27 cellular contexts compared by ENCODE assay signal in genomic region chr6:53424976-53425718, GRCh38.
DNase-seq lines count a peak whose midpoint lies in the region; ATAC-seq, FAIRE-seq and TF ChIP-seq lines count a peak whose summit lies in the region.
"Had no signal": no experiment of that assay in that cellular context is flagged by ENCODE, and none has a peak within 500 bp of the region (broad histone marks: within the 10 kb centered on the region; RNA-seq: fewer than 3 reads in every experiment).

No MANE protein-coding gene starts in this region.

- DNase-seq in HepG2 (ENCODE audit: low spot score) (no peak), bronchial epithelial cell (ENCODE audit: low read depth) (no peak), right lobe of liver (peak in 2 of 3 donors; percentile 70 to 73), trophoblast cell (peak; percentile 68 to 85), anterior cingulate cortex (lab: John Stamatoyannopoulos, UW) (no peak)
- DNase-seq: BE2C; C1 segment of cervical spinal cord; CD4-positive, alpha-beta memory T cell; CD4-positive, CD25-positive, alpha-beta regulatory T cell; CD8-positive, alpha-beta memory T cell; COR-L47; DMS 273 treated with DMSO at 0.1 percent for 48 hours; DMS153; DMS53; DMS79; DND-41; EL; GDM1 had no signal

- H3K4me3 ChIP-seq in liver (ENCODE audit: low read depth in 1 of 3, low read length in 3 of 3) (no peak overlapping the region), HepG2 (replicated peaks in 1 of 3; ENCODE audit: insufficient read depth in 1 of 3, low read depth in 2 of 3, low read length in 3 of 3) (no peak overlapping the region), bronchial epithelial cell (ENCODE audit: low read depth, low read length) (no peak overlapping the region), right lobe of liver (no peak overlapping the region), trophoblast cell (ENCODE audit: low read depth, low read length) (no peak overlapping the region)
- H3K4me3 ChIP-seq: A549, BLaER1, GM12878 had no signal

- H3K4me1 ChIP-seq in liver (ENCODE audit: control insufficient read depth in 4 of 4, insufficient read depth in 4 of 4, low read length in 3 of 4), result peaks cover 0 to 13% (median 0%) of the 10 kb centered on the region in 4 donors
- no peaks in the 10 kb centered on the region for H3K4me1 ChIP-seq in HepG2 (ENCODE audit: insufficient read depth, low read length)
- no peaks in the 10 kb centered on the region for H3K4me1 ChIP-seq in right lobe of liver
- no peaks in the 10 kb centered on the region for H3K4me1 ChIP-seq in trophoblast cell (ENCODE audit: control insufficient read depth in 1 of 2, insufficient read depth in 2 of 2, low read length in 2 of 2)
- H3K4me1 ChIP-seq: A549, BE2C, BLaER1 had no signal

- BruUV-seq in HepG2 (replicated peaks; lab: Mats Ljungman, UMichigan), result no TSS peak

- POLR2A ChIA-PET in HepG2 (lab: Yijun Ruan, JAX), result no interaction called here

- no peak overlapping the region for H2BK5ac ChIP-seq in trophoblast cell (ENCODE audit: low read depth, low read length, poor library complexity)

- intact Hi-C loops in HepG2 (cut with micrococcal nuclease; ENCODE audit: unreplicated experiment) (no loop called here), right lobe of liver (cut with DNase I) (no loop called here)

- H3K79me2 ChIP-seq in HepG2 (ENCODE audit: insufficient read depth, low read length) (no peaks in the 10 kb centered on the region), trophoblast cell (ENCODE audit: control insufficient read depth, insufficient read depth, low read length, poor library complexity) (no peaks in the 10 kb centered on the region)

- H3K14ac ChIP-seq in trophoblast cell (ENCODE audit: low read length), result no peak overlapping the region

- FAIRE-seq in HepG2 (lab: Jason Lieb, UNC) (no peak), bronchial epithelial cell (lab: Jason Lieb, UNC) (peak; percentile 23)
- FAIRE-seq: A549, GM12878, GM12892, GM18507 had no signal

- no peak for TF ChIP-seq RAD21 in liver (IDR thresholded peaks at IDR 0.05)
- TF ChIP-seq RAD21 in HepG2 (CRISPR knock-in tag; IDR thresholded peaks at IDR 0.05), result no peak

- no peak overlapping the region for H3K4me2 ChIP-seq in HepG2 (ENCODE audit: low read depth, low read length)
- H3K4me2 ChIP-seq in trophoblast cell (ENCODE audit: low read length), result no peak overlapping the region
- H3K4me2 ChIP-seq: A549, BLaER1 had no signal

- H3K9me3 ChIP-seq in liver (ENCODE audit: control insufficient read depth in 4 of 4, low read length in 3 of 4) (no peaks in the 10 kb centered on the region), HepG2 (ENCODE audit: low read length) (no peaks in the 10 kb centered on the region), right lobe of liver (no peaks in the 10 kb centered on the region), trophoblast cell (ENCODE audit: insufficient read depth, low read depth, low read length) (no peaks in the 10 kb centered on the region)
- H3K9me3 ChIP-seq: A549, BE2C, BLaER1 had no signal

- H3K79me1 ChIP-seq in trophoblast cell (ENCODE audit: low read length), result no peaks in the 10 kb centered on the region

- TF ChIP-seq POLR2A in HepG2 (IDR thresholded peaks at IDR 0.05; ENCODE audit: insufficient read depth in 1 of 2, low read depth in 2 of 2, low read length in 2 of 2), result no peak
- TF ChIP-seq POLR2A in right lobe of liver (IDR thresholded peaks at IDR 0.05), result no peak

- 55% methylated on average over 9 of the region's 9 CpGs for WGBS in liver
- 50% methylated on average over 9 of the region's 9 CpGs for WGBS in HepG2 (ENCODE audit: low lambda C conversion rate)
- WGBS in right lobe of liver (ENCODE audit: insufficient coverage, low coverage, low lambda C conversion rate, missing lambda C conversion rate), result 42% methylated on average over 9 of the region's 9 CpGs
- WGBS in trophoblast cell (ENCODE audit: extremely low coverage, insufficient coverage, insufficient read length), result no CpG with 5 or more reads among the region's 9 CpGs

- no peak for TF ChIP-seq CTCF in liver (IDR thresholded peaks at IDR 0.05; ENCODE audit: low read depth, low read length, missing input control)
- no peak for TF ChIP-seq CTCF in HepG2 (CRISPR knock-in tag; IDR thresholded peaks at IDR 0.05)
- TF ChIP-seq CTCF in bronchial epithelial cell (IDR thresholded peaks at IDR 0.05; ENCODE audit: insufficient read depth, low read length, severe bottlenecking), result no peak
- no peak for TF ChIP-seq CTCF in right lobe of liver (IDR thresholded peaks at IDR 0.05)

- H4K12ac ChIP-seq in trophoblast cell (ENCODE audit: low read depth, low read length), result no peak overlapping the region

- in situ Hi-C loops in HepG2 (cut with HindIII; ENCODE audit: extremely low pct_ligation_motif_present, low pct_unique_long_range_greater_than_20kb), result no loop called here

- H3K27ac ChIP-seq in liver (ENCODE audit: low read depth in 1 of 2, low read length in 2 of 2) (no peak overlapping the region), HepG2 (ENCODE audit: extremely low read length, insufficient read depth, low read length) (no peak overlapping the region), right lobe of liver (peak overlapping the region in 1 of 3 donors; percentile 20), trophoblast cell (ENCODE audit: low read depth, low read length) (no peak overlapping the region)
- H3K27ac ChIP-seq: 22Rv1, A549, BLaER1 had no signal

- H2AFZ ChIP-seq in HepG2 (ENCODE audit: low read length) (no peak overlapping the region), trophoblast cell (ENCODE audit: insufficient read depth, low read length, poor library complexity) (no peak overlapping the region)

- TF ChIP-seq EP300 in HepG2 (IDR thresholded peaks at IDR 0.05; ENCODE audit: low read depth in 2 of 2, low read length in 2 of 2) (no peak), HepG2 (CRISPR knock-in tag; IDR thresholded peaks at IDR 0.05; ENCODE audit: borderline replicate concordance) (no peak)

- no peaks in the 10 kb centered on the region for H3K27me3 ChIP-seq in liver (ENCODE audit: control insufficient read depth in 4 of 4, insufficient read depth in 4 of 4, low read length in 3 of 4)
- no peaks in the 10 kb centered on the region; a peak in 2 of 5 replicates for H3K27me3 ChIP-seq in HepG2 (ENCODE audit: control insufficient read depth in 1 of 2, insufficient read depth in 2 of 2, low read length in 2 of 2)
- peaks cover 2% of the 10 kb centered on the region for H3K27me3 ChIP-seq in bronchial epithelial cell (ENCODE audit: control insufficient read depth, insufficient read depth, low read length)
- H3K27me3 ChIP-seq in right lobe of liver, result no peaks in the 10 kb centered on the region
- no peaks in the 10 kb centered on the region for H3K27me3 ChIP-seq in trophoblast cell (ENCODE audit: insufficient read depth, low read length)
- H3K27me3 ChIP-seq: BLaER1 had no signal

- H3K18ac ChIP-seq in trophoblast cell (ENCODE audit: low read length), result no peak overlapping the region

- H4K8ac ChIP-seq in trophoblast cell (ENCODE audit: low read depth, low read length), result no peak overlapping the region

- no peaks in the 10 kb centered on the region for H3K36me3 ChIP-seq in liver (ENCODE audit: control insufficient read depth in 4 of 4, insufficient read depth in 3 of 4, low read depth in 1 of 4, low read length in 3 of 4)
- H3K36me3 ChIP-seq in HepG2 (replicated peaks in 1 of 2; ENCODE audit: control insufficient read depth in 1 of 2, insufficient read depth in 2 of 2, low read length in 2 of 2), result no peaks in the 10 kb centered on the region
- H3K36me3 ChIP-seq in bronchial epithelial cell (ENCODE audit: control insufficient read depth, insufficient read depth, low read length), result no peaks in the 10 kb centered on the region
- no peaks in the 10 kb centered on the region for H3K36me3 ChIP-seq in right lobe of liver
- no peaks in the 10 kb centered on the region for H3K36me3 ChIP-seq in trophoblast cell (ENCODE audit: control insufficient read depth in 1 of 2, insufficient read depth in 2 of 2, low read length in 2 of 2)
- H3K36me3 ChIP-seq: BE2C, BLaER1 had no signal

- no peaks in the 10 kb centered on the region for H4K20me1 ChIP-seq in HepG2 (ENCODE audit: insufficient read depth, low read length)
- H4K20me1 ChIP-seq: BLaER1 had no signal

- H4K91ac ChIP-seq in trophoblast cell (ENCODE audit: low read depth, low read length), result no peak overlapping the region

- CTCF ChIA-PET in HepG2 (lab: Yijun Ruan, JAX; ENCODE audit: low intra/inter-chr PET ratio, low total read pairs), result no interaction called here

- H2AK5ac ChIP-seq in trophoblast cell (ENCODE audit: low read length), result no peak overlapping the region

- no peak for ATAC-seq in HepG2
- peak; percentile 35 to 90 (median 75) for ATAC-seq in right lobe of liver
- no peak for ATAC-seq in GM19455 (IDR thresholded peaks at IDR 0.05; ENCODE audit: unreplicated experiment)
- no peak for ATAC-seq in HG02981 (IDR thresholded peaks at IDR 0.05; ENCODE audit: unreplicated experiment)
- ATAC-seq: A549, GM12878 had no signal

- no peak overlapping the region for H3K4ac ChIP-seq in trophoblast cell (ENCODE audit: low read depth, low read length)

- no peak overlapping the region for H3K9ac ChIP-seq in liver (ENCODE audit: low read depth in 1 of 2, low read length in 2 of 2)
- H3K9ac ChIP-seq in HepG2 (ENCODE audit: insufficient read depth, low read depth, low read length), result no peak overlapping the region
- H3K9ac ChIP-seq in trophoblast cell (ENCODE audit: low read length), result no peak overlapping the region
- H3K9ac ChIP-seq: BLaER1 had no signal

- H2BK12ac ChIP-seq in trophoblast cell (ENCODE audit: low read length), result no peak overlapping the region

- no peak overlapping the region for H2BK120ac ChIP-seq in trophoblast cell (ENCODE audit: insufficient read depth, low read length, poor library complexity)

- no peak overlapping the region for H3K23ac ChIP-seq in trophoblast cell (ENCODE audit: low read length)

TF ChIP-seq in liver, 16 proteins besides CTCF, POLR2A, EP300 and RAD21 (continues in another document):
- TF ChIP-seq TAF1 (conservative IDR thresholded peaks at IDR 0.05) (no peak), HNF4A (conservative IDR thresholded peaks at IDR 0.05) (no peak), GABPA (IDR thresholded peaks at IDR 0.05 in 1 of 2, conservative IDR thresholded peaks at IDR 0.05 in 1 of 2) (no peak), FOXA2 (IDR thresholded peaks at IDR 0.05) (no peak), NR2F2 (IDR thresholded peaks at IDR 0.05) (no peak), JUND (IDR thresholded peaks at IDR 0.05) (peak in 1 of 2 donors; percentile 13), RXRA (IDR thresholded peaks at IDR 0.05) (peak; percentile 37 to 56), HNF4G (IDR thresholded peaks at IDR 0.05) (no peak)

TF ChIP-seq in HepG2, 621 proteins besides CTCF, POLR2A, EP300 and RAD21 (continues in another document):
- TF ChIP-seq MAFK (conservative IDR thresholded peaks at IDR 0.05 in 1 of 2, IDR thresholded peaks at IDR 0.05 in 1 of 2; ENCODE audit: low read length in 2 of 2) (0 out of 4 replicates have a peak, but pooled peaks of 1 of the 2 experiments have one; percentile 7), SIX4 (CRISPR knock-in tag; IDR thresholded peaks at IDR 0.05) (no peak)

Comparison
In these comparisons a context has a peak if more than half of its experiments do, and no peak if none do; other contexts are left out.
1. ATAC-seq: peak in right lobe of liver (4 of 4); none in HepG2 (single experiment), GM19455 (single experiment) and HG02981 (single experiment).
2. DNase-seq: peak in right lobe of liver (2 of 3) and trophoblast cell (2 of 2); none in HepG2 (single experiment), bronchial epithelial cell (single experiment) and anterior cingulate cortex (0 of 58).